ENCODE assay signal across 17 cellular contexts in the genomic region with DNA sequence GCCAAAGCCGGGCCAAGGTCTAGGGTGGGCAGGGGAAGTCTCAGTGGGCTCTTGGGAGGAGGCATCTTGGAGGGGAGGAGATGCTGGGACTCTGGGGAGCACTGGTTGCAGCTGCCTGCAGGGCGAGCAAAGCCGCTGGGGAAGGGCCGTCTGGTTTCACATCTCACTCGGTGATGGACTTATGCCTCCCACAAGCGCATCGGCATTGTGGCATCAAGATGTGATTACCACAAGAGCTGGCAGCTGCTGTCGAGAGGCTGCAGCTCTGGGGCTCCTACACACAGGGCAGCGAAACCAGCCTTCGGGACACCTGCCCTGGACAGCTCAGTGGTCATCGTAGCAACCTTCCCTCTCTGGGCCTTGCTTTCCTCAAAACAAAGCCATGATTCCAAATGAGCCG. TPM values are rescaled to one million over a fixed set of nuclear protein-coding genes. Genes with fewer than 3 reads are reported as not detected.
DNase-seq lines count a peak whose midpoint lies in the region; ATAC-seq and TF ChIP-seq lines count a peak whose summit lies in the region.
"Had no signal": no experiment of that assay in that cellular context is flagged by ENCODE, and none has a peak within 500 bp of the region (broad histone marks: within the 10 kb centered on the region; RNA-seq: fewer than 3 reads in every experiment).

No MANE protein-coding gene starts in this region.

- H3K4me1 ChIP-seq in Karpas-422 (ENCODE audit: low read length) = peaks cover 77% of the 10 kb centered on the region

- H3K4me3 Mint-ChIP-seq in neural crest cell = peak overlapping the region; percentile 75
- H3K4me3 Mint-ChIP-seq: CD8-positive, alpha-beta T cell; T-helper 1 cell treated with Interleukin-12 subunit alpha and Interleukin-12 subunit beta and Interleukin-4 antibody, amounts not matched to agents 30 μg/mL and 1 μg/mL, for 36 hours had no signal

- H3K4me1 Mint-ChIP-seq in neural crest cell = peaks cover 48% of the 10 kb centered on the region

- no peaks in the 10 kb centered on the region for H3K27me3 ChIP-seq in Karpas-422 (ENCODE audit: low read length)

- no peaks in the 10 kb centered on the region for H3K79me2 ChIP-seq in Karpas-422 (ENCODE audit: low read length)

- H3K9me3 Mint-ChIP-seq in neural crest cell = no peaks in the 10 kb centered on the region
- H3K9me3 Mint-ChIP-seq: CD8-positive, alpha-beta T cell; H9; T-helper 1 cell treated with Interleukin-12 subunit alpha and Interleukin-12 subunit beta and Interleukin-4 antibody, amounts not matched to agents 30 μg/mL and 1 μg/mL, for 36 hours had no signal

- peak overlapping the region; percentile 60 for H3K4me3 ChIP-seq in Karpas-422 (ENCODE audit: low read length)

- H3K27ac Mint-ChIP-seq in neural crest cell (ENCODE audit: unreplicated experiment) = peak overlapping the region; percentile 28
- H3K27ac Mint-ChIP-seq: CD8-positive, alpha-beta T cell; H9; T-helper 1 cell treated with Interleukin-12 subunit alpha and Interleukin-12 subunit beta and Interleukin-4 antibody, amounts not matched to agents 30 μg/mL and 1 μg/mL, for 36 hours had no signal

- peaks cover 31% of the 10 kb centered on the region for H3K27me3 Mint-ChIP-seq in neural crest cell (ENCODE audit: low read depth)

- peak; percentile 30 for DNase-seq in DMS79 (lab: John Stamatoyannopoulos, UW)
- DNase-seq in Karpas-422 = peak; percentile 95
- DNase-seq in RPMI8226 = peak; percentile 81
- DNase-seq in neural crest cell (ENCODE audit: low read depth, low spot score) = no peak
- no peak for DNase-seq in activated CD4-positive, alpha-beta T cell treated with anti-CD3 and anti-CD28 coated beads for 4 hours
- DNase-seq: BE2C; CD8-positive, alpha-beta T cell; GDM1; H9; NCI-H1417 treated with DMSO at 0.1 percent for 48 hours; NCI-H1930; NCI-H82; SIG-M5 had no signal

- H3K9me3 ChIP-seq in Karpas-422 (ENCODE audit: low read length) = no peaks in the 10 kb centered on the region
- H3K9me3 ChIP-seq: BE2C had no signal

- H3K9ac ChIP-seq in Karpas-422 (ENCODE audit: low read length) = peak overlapping the region; percentile 82

- H4K20me1 ChIP-seq in Karpas-422 (ENCODE audit: insufficient read depth, low read depth, low read length) = no peaks in the 10 kb centered on the region

- TF ChIP-seq CTCF in neural crest cell (conservative IDR thresholded peaks at IDR 0.05) = no peak

- H2AFZ ChIP-seq in Karpas-422 (ENCODE audit: low read length) = no peak overlapping the region

- H3K9me2 ChIP-seq in Karpas-422 (replicated peaks; ENCODE audit: insufficient read depth, low read length) = no peaks in the 10 kb centered on the region

- no peaks in the 10 kb centered on the region for H3K36me3 Mint-ChIP-seq in neural crest cell (ENCODE audit: low read depth)
- H3K36me3 Mint-ChIP-seq: CD8-positive, alpha-beta T cell had no signal

- peak overlapping the region; percentile 98 for H3K27ac ChIP-seq in Karpas-422 (ENCODE audit: low read length)

- no peak for ATAC-seq in GM18870 (IDR thresholded peaks at IDR 0.05; ENCODE audit: unreplicated experiment)
- no peak for ATAC-seq in esophagus mucosa
- ATAC-seq: CD8-positive, alpha-beta T cell had no signal

- peak overlapping the region; percentile 83 for H3K4me2 ChIP-seq in Karpas-422 (ENCODE audit: low read depth, low read length, poor library complexity, severe bottlenecking)

- H3K36me3 ChIP-seq in Karpas-422 (ENCODE audit: insufficient read depth, low read length) = no peaks in the 10 kb centered on the region
- H3K36me3 ChIP-seq: BE2C had no signal

RNA-seq across cellular contexts. Expression of a gene that starts 3.1 kb away (rescaled TPM):
- 0.22 and 1.1 TPM in 2 replicates for total RNA-seq in Karpas-422 (2014; rRNA removed; shearing (Covaris generic); ENCODE audit: low replicate concordance)
- total RNA-seq in neural crest cell (6.1 and 6.6 TPM in 2 replicates), esophagus mucosa (not detected)
- total RNA-seq: HT-29 had no signal

Comparison
In these comparisons a context has a peak if more than half of its experiments do, and no peak if none do; other contexts are left out.
1. DNase-seq: peak in DMS79 (single experiment), Karpas-422 (single experiment) and RPMI8226 (single experiment); none in neural crest cell (single experiment) and activated CD4-positive, alpha-beta T cell treated with anti-CD3 and anti-CD28 coated beads for 4 hours (0 of 2).